ENCODE assay signal across 23 cellular contexts in the genomic region with DNA sequence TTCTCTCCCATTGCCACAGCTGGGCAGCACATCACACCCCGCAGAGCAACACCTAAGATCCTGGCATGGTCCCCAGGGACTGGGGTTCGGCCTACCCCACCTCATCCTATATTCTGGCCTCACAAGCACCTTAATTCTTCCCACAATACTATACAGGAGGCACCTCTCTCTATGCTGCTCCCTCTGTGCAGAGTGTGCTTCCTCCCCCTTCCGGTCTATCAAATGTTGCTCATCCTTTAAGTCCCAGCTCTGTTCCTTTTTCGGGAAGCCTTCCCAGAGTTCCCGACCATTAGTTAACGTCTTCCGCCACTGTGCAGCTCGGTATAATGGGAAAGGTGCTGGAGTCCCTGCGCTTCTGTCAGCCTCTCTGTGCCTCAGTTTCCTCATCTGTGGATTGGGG. TPM values are rescaled to one million over a fixed set of nuclear protein-coding genes. Genes with fewer than 3 reads are reported as not detected.
DNase-seq lines count a peak whose midpoint lies in the region; ATAC-seq, FAIRE-seq and TF ChIP-seq lines count a peak whose summit lies in the region.
"Had no signal": no experiment of that assay in that cellular context is flagged by ENCODE, and none has a peak within 500 bp of the region (broad histone marks: within the 10 kb centered on the region; RNA-seq: fewer than 3 reads in every experiment).

No MANE protein-coding gene starts in this region.

- POLR2A ChIA-PET in K562 (lab: Yijun Ruan, JAX) = interaction anchor here (1.1 kb wide), 1 partner anchor 9 kb away, joined by 3 read pairs; no protein-coding TSS in a partner anchor

- H4K20me1 ChIP-seq in H9 (ENCODE audit: control insufficient read depth, insufficient read depth, insufficient read length) (peaks cover 3% of the 10 kb centered on the region), K562 (replicated peaks; ENCODE audit: control insufficient read depth, insufficient read depth, low read length) (no peaks in the 10 kb centered on the region)

- peak overlapping the region in 1 of 3 experiments; percentile 4; a peak in 3 of 7 replicates for H3K27ac Mint-ChIP-seq in H9
- H3K27ac Mint-ChIP-seq: CD8-positive, alpha-beta T cell had no signal

- H2AK5ac ChIP-seq in H9 (ENCODE audit: insufficient read length, low read length) = no peak overlapping the region

- intact Hi-C loops in K562 (cut with micrococcal nuclease) = no loop called here
- intact Hi-C loops in kidney (cut with DNase I) = no loop called here
- intact Hi-C loops in gastrocnemius medialis (cut with DNase I; ENCODE audit: low total_unique reads) = no loop called here
- intact Hi-C loops in tibial artery (cut with DNase I; ENCODE audit: low total_unique reads) = no loop called here

- no CpG with 5 or more reads among the region's 9 CpGs for WGBS in H9 (ENCODE audit: extremely low coverage, insufficient read length, low lambda C conversion rate)
- WGBS in K562 (ENCODE audit: insufficient coverage, low coverage, missing lambda C conversion rate) = 20% methylated on average over 9 of the region's 9 CpGs

- no peak overlapping the region for H3K4me3 Mint-ChIP-seq in H9
- H3K4me3 Mint-ChIP-seq: CD8-positive, alpha-beta T cell; central memory CD8-positive, alpha-beta T cell had no signal

- H3K9ac ChIP-seq in H9 (ENCODE audit: extremely low read depth, insufficient read length, low read length) = no peak overlapping the region
- H3K9ac ChIP-seq in K562 (ENCODE audit: insufficient read depth in 1 of 2, low read depth in 2 of 2, low read length in 2 of 2) = no peak overlapping the region
- H3K9ac ChIP-seq in kidney (ENCODE audit: low read length in 2 of 2) = no peak overlapping the region

- H3K9me3 ChIP-seq in H9 (ENCODE audit: control insufficient read depth, low read depth, low read length) = no peaks in the 10 kb centered on the region
- no peaks in the 10 kb centered on the region for H3K9me3 ChIP-seq in K562 (replicated peaks; ENCODE audit: control insufficient read depth, insufficient read depth, low read depth, low read length)
- H3K9me3 ChIP-seq in kidney (ENCODE audit: control insufficient read depth in 1 of 2, low read length in 2 of 2) = no peaks in the 10 kb centered on the region
- H3K9me3 ChIP-seq in gastrocnemius medialis = no peaks in the 10 kb centered on the region
- no peaks in the 10 kb centered on the region for H3K9me3 ChIP-seq in tibial artery
- H3K9me3 ChIP-seq: uterus had no signal

- H3T11ph ChIP-seq in H9 (ENCODE audit: low read length) = no peak overlapping the region

- no peaks in the 10 kb centered on the region; a peak in 1 of 7 replicates for H3K36me3 Mint-ChIP-seq in H9 (ENCODE audit: insufficient read depth in 1 of 3, low read depth in 3 of 3)
- H3K36me3 Mint-ChIP-seq: CD8-positive, alpha-beta T cell; naive B cell had no signal

- H3K4me3 ChIP-seq in K562 (no peak overlapping the region), kidney (ENCODE audit: low read length in 2 of 2) (no peak overlapping the region), gastrocnemius medialis (no peak overlapping the region), tibial artery (no peak overlapping the region)
- H3K4me3 ChIP-seq: uterus had no signal

- H2AFZ ChIP-seq in H9 (ENCODE audit: low read length) = no peak overlapping the region
- no peak overlapping the region for H2AFZ ChIP-seq in K562 (ENCODE audit: low read depth, low read length)

- H3K23ac ChIP-seq in H9 (ENCODE audit: insufficient read length, low read depth, low read length) = no peak overlapping the region

- H2BK20ac ChIP-seq in H9 (ENCODE audit: low read depth, low read length, poor library complexity, severe bottlenecking) = no peak overlapping the region

- no peaks in the 10 kb centered on the region for H3K27me3 Mint-ChIP-seq in H9 (ENCODE audit: low read depth)
- H3K27me3 Mint-ChIP-seq: naive B cell had no signal

- no peak for TF ChIP-seq CTCF in H9 (conservative IDR thresholded peaks at IDR 0.05)
- TF ChIP-seq CTCF in K562 (IDR thresholded peaks at IDR 0.05 in 2 of 3, conservative IDR thresholded peaks at IDR 0.05 in 1 of 3; ENCODE audit: insufficient read depth in 2 of 3, low read depth in 1 of 3, low read length in 3 of 3) = no peak
- no peak for TF ChIP-seq CTCF in kidney (IDR thresholded peaks at IDR 0.05; ENCODE audit: borderline replicate concordance, extremely low read depth, insufficient read depth)
- TF ChIP-seq CTCF in gastrocnemius medialis (IDR thresholded peaks at IDR 0.05 in 4 of 5, conservative IDR thresholded peaks at IDR 0.05 in 1 of 5) = no peak
- no peak for TF ChIP-seq CTCF in tibial artery (IDR thresholded peaks at IDR 0.05)

- H2BK120ac ChIP-seq in H9 (ENCODE audit: low read depth, low read length, poor library complexity, severe bottlenecking) = no peak overlapping the region

- DNase-seq in H9 (no peak), K562 (ENCODE audit: extremely low read depth in 1 of 4, low spot score in 3 of 4) (no peak), kidney (peak; percentile 18), gastrocnemius medialis (no peak), DMS79 (lab: John Stamatoyannopoulos, UW) (no peak), tibial artery (no peak), D341Med (ENCODE audit: low spot score) (no peak)
- DNase-seq: activated CD4-positive, alpha-beta T cell treated with anti-CD3 and anti-CD28 coated beads for 48 hours; activated effector memory CD4-positive, alpha-beta T cell treated with anti-CD3 and anti-CD28 coated beads, Interleukin-2, amount 50 U/mL, for 16 hours; CD8-positive, alpha-beta T cell; EL; naive B cell; NCI-H82; SW 1271 had no signal

- no peaks in the 10 kb centered on the region for H3K36me3 ChIP-seq in K562 (ENCODE audit: control insufficient read depth, insufficient read depth, low read length)
- no peaks in the 10 kb centered on the region for H3K36me3 ChIP-seq in kidney (ENCODE audit: control insufficient read depth in 1 of 2, insufficient read depth in 2 of 2, low read length in 2 of 2)
- H3K36me3 ChIP-seq in gastrocnemius medialis = no peaks in the 10 kb centered on the region
- H3K36me3 ChIP-seq in tibial artery = no peaks in the 10 kb centered on the region
- H3K36me3 ChIP-seq: uterus had no signal

- TF ChIP-seq POLR2A in K562 (conservative IDR thresholded peaks at IDR 0.05) = no peak
- TF ChIP-seq POLR2A in gastrocnemius medialis (IDR thresholded peaks at IDR 0.05) = no peak

- peaks cover 14 to 25% of the 10 kb centered on the region in 2 experiments for H3K4me1 Mint-ChIP-seq in H9
- H3K4me1 Mint-ChIP-seq: central memory CD8-positive, alpha-beta T cell had no signal

- no TSS peak for BruUV-seq in K562 (replicated peaks; lab: Mats Ljungman, UMichigan)

- no peak overlapping the region for H2BK12ac ChIP-seq in H9 (ENCODE audit: insufficient read length, low read depth, low read length)

- H3K56ac ChIP-seq in H9 (ENCODE audit: insufficient read length, low read depth, low read length) = no peak overlapping the region

- no peak for TF ChIP-seq EP300 in K562 (IDR thresholded peaks at IDR 0.05; ENCODE audit: low read length)

- FAIRE-seq in K562 (lab: Jason Lieb, UNC) (no peak), kidney (lab: Jason Lieb, UNC) (no peak)
- FAIRE-seq: endometrium, RCC 7860, TTC549 had no signal

- no peaks in the 10 kb centered on the region for H3K9me1 ChIP-seq in K562 (ENCODE audit: control insufficient read depth, insufficient read depth, low read length)

- H3K79me1 ChIP-seq in H9 (ENCODE audit: insufficient read depth, low read depth, low read length, poor library complexity, severe bottlenecking) = no peaks in the 10 kb centered on the region

- H3K79me2 ChIP-seq in H9 (ENCODE audit: insufficient read depth, low read length) (peaks cover 8% of the 10 kb centered on the region; the same call in 1 of the 2 replicates), K562 (ENCODE audit: control insufficient read depth, insufficient read depth, low read length) (no peaks in the 10 kb centered on the region)

- no peaks in the 10 kb centered on the region for H3K23me2 ChIP-seq in H9 (ENCODE audit: insufficient read length, low read depth, low read length, poor library complexity, severe bottlenecking)

- H3K18ac ChIP-seq in H9 (ENCODE audit: insufficient read length, low read depth, low read length) = no peak overlapping the region

- CTCF ChIA-PET in K562 (lab: Yijun Ruan, JAX; ENCODE audit: low intra/inter-chr PET ratio) = no interaction called here

- H2BK15ac ChIP-seq in H9 (ENCODE audit: low read depth, low read length) = no peak overlapping the region

- H3K27me3 ChIP-seq in H9 (ENCODE audit: insufficient read depth, low read length) (no peaks in the 10 kb centered on the region), K562 (ENCODE audit: control insufficient read depth in 2 of 2, insufficient read depth in 2 of 2, low read length in 2 of 2) (peaks cover 35 to 74% of the 10 kb centered on the region in 2 experiments), gastrocnemius medialis (no peaks in the 10 kb centered on the region), tibial artery (no peaks in the 10 kb centered on the region)
- H3K27me3 ChIP-seq: uterus had no signal

- H4K8ac ChIP-seq in H9 (replicated peaks; ENCODE audit: insufficient read length, low read depth, low read length) = peak overlapping the region; percentile 72

- no peak overlapping the region for H4K91ac ChIP-seq in H9 (ENCODE audit: insufficient read length, low read depth, low read length)

- H3K4me1 ChIP-seq in H9 (ENCODE audit: insufficient read depth, low read length) = no peaks in the 10 kb centered on the region; the same call in 1 of the 2 replicates
- H3K4me1 ChIP-seq in K562 (replicated peaks in 1 of 2; ENCODE audit: control insufficient read depth in 2 of 2, insufficient read depth in 2 of 2, low read length in 2 of 2) = peaks cover 0 to 5% of the 10 kb centered on the region in 2 experiments; a peak in 1 of 5 replicates
- H3K4me1 ChIP-seq in kidney (ENCODE audit: control insufficient read depth in 1 of 2, insufficient read depth in 1 of 2, low read depth in 1 of 2, low read length in 2 of 2) = peaks cover 4 to 11% of the 10 kb centered on the region in 2 donors
- peaks cover 21 to 28% of the 10 kb centered on the region in 2 donors for H3K4me1 ChIP-seq in gastrocnemius medialis
- peaks cover 0 to 20% (median 12%) of the 10 kb centered on the region in 4 donors for H3K4me1 ChIP-seq in tibial artery
- H3K4me1 ChIP-seq: uterus had no signal

- peak overlapping the region; percentile 68 for H4K5ac ChIP-seq in H9 (ENCODE audit: insufficient read length, low read depth, low read length)

- ATAC-seq in K562 (peak; percentile 19; the same call in 1 of the 3 replicates), gastrocnemius medialis (no peak), HG03175 (IDR thresholded peaks at IDR 0.05; ENCODE audit: unreplicated experiment) (no peak)
- ATAC-seq: CD8-positive, alpha-beta T cell had no signal

- no peak for TF ChIP-seq RAD21 in K562 (CRISPR knock-in tag; conservative IDR thresholded peaks at IDR 0.05 in 1 of 2, IDR thresholded peaks at IDR 0.05 in 1 of 2)

- no peaks in the 10 kb centered on the region for H3K9me3 Mint-ChIP-seq in H9
- H3K9me3 Mint-ChIP-seq: CD8-positive, alpha-beta T cell; central memory CD8-positive, alpha-beta T cell; naive B cell had no signal

- no peak overlapping the region for H3K4ac ChIP-seq in H9 (ENCODE audit: low read depth, low read length)

- no peak overlapping the region for H3K27ac ChIP-seq in H9 (ENCODE audit: insufficient read length, low read depth, low read length)
- H3K27ac ChIP-seq in K562 (ENCODE audit: extremely low read depth, low read depth, low read length) = no peak overlapping the region
- no peak overlapping the region for H3K27ac ChIP-seq in kidney (ENCODE audit: low read depth in 2 of 2, low read length in 2 of 2)
- peak overlapping the region in 3 of 4 donors; percentile 45 to 67 (median 52) for H3K27ac ChIP-seq in gastrocnemius medialis
- H3K27ac ChIP-seq in tibial artery = peak overlapping the region in 1 of 2 donors; percentile 8

- no peak overlapping the region for H3K4me2 ChIP-seq in H9 (ENCODE audit: insufficient read depth, insufficient read length, low read length)
- H3K4me2 ChIP-seq in K562 (ENCODE audit: insufficient read depth, low read length) = no peak overlapping the region

- in situ Hi-C loops in K562 (cut with MboI) = no loop called here
- in situ Hi-C loops in gastrocnemius medialis (cut with MboI; ENCODE audit: low sequenced_read_pairs in 4 of 4) = no loop called here

- no peak overlapping the region for H3K14ac ChIP-seq in H9 (ENCODE audit: insufficient read depth, low read length)

- H2BK5ac ChIP-seq in H9 (ENCODE audit: insufficient read length, low read length) = no peak overlapping the region

RNA-seq across cellular contexts. Expression of a gene that starts 21.8 kb away (rescaled TPM):
- total RNA-seq in H9 (2021) (21.1 and 21.6 TPM in 2 replicates), K562 (2014; rRNA removed) (0.09 and 0.16 TPM in 2 replicates), K562 (2014; rRNA removed; fragmentation: Illumina TruSeq; extraction: Trizol) (0.03 and 0.07 TPM in 2 replicates), K562 (2015; rRNA removed; fragmentation: Illumina TruSeq; extraction: Trizol) (0.04 and 0.07 TPM in 2 replicates), K562 (2021) (0.27 and 0.29 TPM in 2 replicates), kidney (14.4 TPM), gastrocnemius medialis (1 to 10 TPM; 1.4 to 4.1 (median 2.3) TPM)
- 0.14 and 0.72 TPM in 2 replicates for total RNA-seq in K562 (2011; cell fraction: chromatin; rRNA removed; ENCODE audit: low replicate concordance)
- total RNA-seq in K562 (2011; cell fraction: nucleolus; rRNA removed) = 0.26 and 0.67 TPM in 2 replicates
- 0.15 and 0.29 TPM in 2 replicates for total RNA-seq in K562 (2011; cell fraction: nucleoplasm; rRNA removed)
- polyA plus RNA-seq in K562 (2011; rRNA removed) (0.13 and 0.26 TPM in 2 replicates), K562 (2014; fragmentation: Illumina TruSeq; extraction: Trizol) (0.03 and 0.15 TPM in 2 replicates), K562 (2014; fragmentation: Nextera tagmentation; extraction: Ambion mirVana) (not detected), K562 (2014; rRNA removed) (0.13 and 0.15 TPM in 2 replicates), kidney (ENCODE audit: insufficient read depth, low read depth, low replicate concordance) (3.0 TPM)
- 0.18 and 0.25 TPM in 2 replicates for polyA plus RNA-seq in K562 (2011; cell fraction: cytosol; rRNA removed)
- polyA plus RNA-seq in K562 (2011; cell fraction: nucleus; rRNA removed) = 0.53 and 0.81 TPM in 2 replicates
- 0.08 and 0.11 TPM in 2 replicates for polyA plus RNA-seq in K562 (2012)
- 0.15 and 0.25 TPM in 2 replicates for polyA minus RNA-seq in K562 (2011; rRNA and poly(A)+ RNA removed)
- 0.19 TPM in 1 of 2 replicates, not detected in the other for polyA minus RNA-seq in K562 (2011; cell fraction: cytosol; rRNA and poly(A)+ RNA removed)
- polyA minus RNA-seq in K562 (2011; cell fraction: nucleus; rRNA and poly(A)+ RNA removed) = under 0.01 and 0.44 TPM in 2 replicates
- total RNA-seq: fibroblast of villous mesenchyme had no signal

RNA-seq across cellular contexts. Expression of a gene that starts 58.9 kb away (rescaled TPM):
- total RNA-seq in H9 (2021) = 80.7 and 84.7 TPM in 2 replicates
- total RNA-seq in K562 (2011; cell fraction: chromatin; rRNA removed; ENCODE audit: low replicate concordance) = not detected in 2 replicates
- not detected in 2 replicates for total RNA-seq in K562 (2011; cell fraction: nucleolus; rRNA removed)
- total RNA-seq in K562 (2011; cell fraction: nucleoplasm; rRNA removed) = not detected in 2 replicates
- not detected in 2 replicates for total RNA-seq in K562 (2014; rRNA removed)
- total RNA-seq in K562 (2014; rRNA removed; fragmentation: Illumina TruSeq; extraction: Trizol) = not detected in 2 replicates
- total RNA-seq in K562 (2015; rRNA removed; fragmentation: Illumina TruSeq; extraction: Trizol) = not detected in 2 replicates
- total RNA-seq in K562 (2021) = not detected in 2 replicates
- polyA plus RNA-seq in K562 (2011; rRNA removed) = not detected in 2 replicates
- not detected in 2 replicates for polyA plus RNA-seq in K562 (2011; cell fraction: cytosol; rRNA removed)
- not detected in 2 replicates for polyA plus RNA-seq in K562 (2011; cell fraction: nucleus; rRNA removed)
- not detected in 2 replicates for polyA plus RNA-seq in K562 (2012)
- not detected in 2 replicates for polyA plus RNA-seq in K562 (2014; fragmentation: Illumina TruSeq; extraction: Trizol)
- not detected for polyA plus RNA-seq in K562 (2014; fragmentation: Nextera tagmentation; extraction: Ambion mirVana)
- polyA plus RNA-seq in K562 (2014; rRNA removed) = not detected in 2 replicates
- polyA minus RNA-seq in K562 (2011; rRNA and poly(A)+ RNA removed) = not detected in 2 replicates
- polyA minus RNA-seq in K562 (2011; cell fraction: cytosol; rRNA and poly(A)+ RNA removed) = not detected in 2 replicates
- polyA minus RNA-seq in K562 (2011; cell fraction: nucleus; rRNA and poly(A)+ RNA removed) = not detected in 2 replicates
- total RNA-seq in kidney = not detected
- polyA plus RNA-seq in kidney (ENCODE audit: insufficient read depth, low read depth, low replicate concordance) = not detected
- total RNA-seq in gastrocnemius medialis = not detected
- total RNA-seq: CD8-positive, alpha-beta T cell; fibroblast of villous mesenchyme; lower leg skin; MCF 10A; uterus had no signal

Comparison
In these comparisons a context has a peak if more than half of its experiments do, and no peak if none do; other contexts are left out.
1. H3K27ac ChIP-seq: peak in gastrocnemius medialis (3 of 4); none in H9 (single experiment), K562 (single experiment) and kidney (0 of 2).
2. RNA of a gene that starts 58.9 kb away (total RNA-seq): 80.7 to 84.7 TPM in H9; not detected in K562, not detected in kidney (single experiment) and not detected in gastrocnemius medialis; every median in the first group is over 10 times any median in the second.